Comparison of ENCODE assay signal across 1 cellular context in the genomic region with DNA sequence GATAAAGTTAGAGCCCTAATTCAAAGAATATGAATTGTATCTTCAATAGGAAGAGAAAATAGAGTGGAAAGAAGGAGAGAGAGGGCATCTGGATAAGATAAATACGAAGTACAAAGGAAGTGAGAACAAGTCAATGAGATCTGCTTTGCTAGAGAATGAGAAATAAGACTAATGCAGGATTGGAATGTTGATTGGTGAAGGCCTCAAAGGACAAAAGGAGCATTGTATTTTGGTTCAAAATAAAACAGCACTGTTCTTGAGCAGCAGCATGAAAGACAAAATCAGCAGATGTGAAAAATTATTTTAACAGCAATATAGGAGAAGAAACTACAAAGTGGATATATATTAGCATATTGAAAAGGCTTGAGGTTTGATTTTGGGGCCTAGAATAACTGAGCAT.
TF ChIP-seq lines count a peak whose summit lies in the region.

No MANE protein-coding gene starts in this region.

TF ChIP-seq in GM23338, 12 proteins besides CTCF, POLR2A, EP300 and RAD21 (continued from another document):
- no peak for TF ChIP-seq ZNF462 (CRISPR knock-in tag; IDR thresholded peaks at IDR 0.05)
